In genomic region chr3:143576568-143577270, GRCh38 we compare ENCODE assay signal across 29 cellular contexts.
"Had no signal": no experiment of that assay in that cellular context is flagged by ENCODE, and none has a peak within 500 bp of the region (broad histone marks: within the 10 kb centered on the region; RNA-seq: fewer than 3 reads in every experiment).

No MANE protein-coding gene starts in this region.

- H3K79me2 ChIP-seq: parathyroid adenoma had no signal

- H3K36me3 Mint-ChIP-seq: neural progenitor cell had no signal

- H3K9ac ChIP-seq: neural progenitor cell, parathyroid adenoma had no signal

- H3K27me3 ChIP-seq: neural progenitor cell, neutrophil, right atrium auricular region, right lobe of liver, stomach, testis, thyroid gland, transverse colon, upper lobe of left lung had no signal

- H3K4me3 ChIP-seq: left ventricle myocardium inferior, neural progenitor cell, psoas muscle, right atrium auricular region, right lobe of liver, smooth muscle cell, stomach, testis, thyroid gland, transverse colon, upper lobe of left lung had no signal

- H3K9me3 ChIP-seq: left ventricle myocardium inferior, neutrophil, psoas muscle, right atrium auricular region, right lobe of liver, stomach, testis, thyroid gland, transverse colon, upper lobe of left lung had no signal

- H3K36me3 ChIP-seq: left ventricle myocardium inferior, neural progenitor cell, neutrophil, right atrium auricular region, right lobe of liver, thyroid gland, transverse colon, upper lobe of left lung had no signal

- FAIRE-seq: islet of Langerhans, kidney, urothelium cell line had no signal

- H3K4me2 ChIP-seq: neural progenitor cell, smooth muscle cell had no signal

- H3K4me3 Mint-ChIP-seq: immature natural killer cell; naive thymus-derived CD8-positive, alpha-beta T cell; nephron; neural progenitor cell; stimulated activated naive B cell treated with anti-CD40 and anti-IgM and Interleukin-4, amounts not matched to agents 10 μg/mL and 1 μg/mL and 100 μg/mL, for 72 hours had no signal

- H3K27me3 Mint-ChIP-seq: naive thymus-derived CD8-positive, alpha-beta T cell; stimulated activated naive B cell treated with anti-CD40 and anti-IgM and Interleukin-4, amounts not matched to agents 10 μg/mL and 1 μg/mL and 100 μg/mL, for 72 hours had no signal

- H3K9me3 Mint-ChIP-seq: naive thymus-derived CD8-positive, alpha-beta T cell; nephron; neural progenitor cell; stimulated activated naive B cell treated with anti-CD40 and anti-IgM and Interleukin-4, amounts not matched to agents 10 μg/mL and 1 μg/mL and 100 μg/mL, for 72 hours had no signal

- H3K27ac ChIP-seq: left ventricle myocardium inferior, neural progenitor cell, neutrophil, parathyroid adenoma, psoas muscle, right atrium auricular region, right lobe of liver, stomach, testis, thyroid gland, transverse colon, upper lobe of left lung had no signal

- DNase-seq: hypothalamus; immature natural killer cell; kidney; left ventricle myocardium inferior; mammary epithelial cell; mesenchymal stem cell; naive thymus-derived CD8-positive, alpha-beta T cell; occipital lobe; psoas muscle; right lobe of liver; stimulated activated CD4-positive, alpha-beta T cell treated with anti-CD3 and anti-CD28 coated beads, Interleukin-12 subunit alpha, Interleukin-12 subunit beta, amount 100 ng/mL, for 4 hours; stimulated activated CD4-positive, alpha-beta T cell treated with anti-CD3 and anti-CD28 coated beads, Interleukin-15, amount 100 ng/mL, for 24 hours; stimulated activated CD4-positive, alpha-beta T cell treated with anti-CD3 and anti-CD28 coated beads, Interleukin-2, amount 100 ng/mL, for 24 hours; stimulated activated CD4-positive, alpha-beta T cell treated with anti-CD3 and anti-CD28 coated beads, Interleukin-4, amount 100 ng/mL, for 1 hour; stimulated activated naive B cell treated with anti-CD40 and anti-IgM and Interleukin-4, amounts not matched to agents 10 μg/mL and 1 μg/mL and 100 μg/mL, for 72 hours; stimulated activated naive CD8-positive, alpha-beta T cell treated with anti-CD3 and anti-CD28 coated beads, Interleukin-15, Interleukin-2, amounts not matched to agents 100 U/mL and 50 U/mL, for 24 hours; stomach; testis; thyroid gland; transverse colon; upper lobe of left lung had no signal

- ATAC-seq: naive thymus-derived CD8-positive, alpha-beta T cell; psoas muscle; right lobe of liver; stimulated activated naive B cell treated with anti-CD40 and anti-IgM and Interleukin-4, amounts not matched to agents 10 μg/mL and 1 μg/mL and 100 μg/mL, for 72 hours; stimulated activated naive CD8-positive, alpha-beta T cell treated with anti-CD3 and anti-CD28 coated beads, Interleukin-15, Interleukin-2, amounts not matched to agents 100 U/mL and 50 U/mL, for 24 hours had no signal

- H3K27ac Mint-ChIP-seq: nephron, neural progenitor cell had no signal

- H3K4me1 Mint-ChIP-seq: immature natural killer cell; naive thymus-derived CD8-positive, alpha-beta T cell had no signal

- H2AFZ ChIP-seq: neural progenitor cell, parathyroid adenoma had no signal

- H3K4me1 ChIP-seq: left ventricle myocardium inferior, parathyroid adenoma, psoas muscle, right atrium auricular region, right lobe of liver, stomach, testis, upper lobe of left lung had no signal
